Comparison of ENCODE assay signal across 8 cellular contexts in genomic region chr12:57240069-57240921, GRCh38. TPM values are rescaled to one million over a fixed set of nuclear protein-coding genes. Genes with fewer than 3 reads are reported as not detected.
A peak's percentile ranks its signal among the peaks of the same experiment; 100 is the strongest.
DNase-seq lines count a peak whose midpoint lies in the region; ATAC-seq, FAIRE-seq and TF ChIP-seq lines count a peak whose summit lies in the region.

No MANE protein-coding gene starts in this region.

- intact Hi-C loops in HepG2 (cut with micrococcal nuclease; ENCODE audit: unreplicated experiment): no loop called here

- H3K4me3 ChIP-seq in WI38 (ENCODE audit: low read depth, low read length) (peak overlapping the region; percentile 76), HepG2 (replicated peaks in 1 of 3; ENCODE audit: insufficient read depth in 1 of 3, low read depth in 2 of 3, low read length in 3 of 3) (peak overlapping the region; percentile 56 to 83 (median 56))

- ATAC-seq in HepG2: no peak
- ATAC-seq in GM21447 (IDR thresholded peaks at IDR 0.05; ENCODE audit: unreplicated experiment): no peak

- no peak overlapping the region for H2AFZ ChIP-seq in HepG2 (ENCODE audit: low read length)

- DNase-seq in NCI-H1436 (lab: John Stamatoyannopoulos, UW) (peak; percentile 46), NCI-H1436 treated with DMSO at 0.1 percent for 48 hours (lab: John Stamatoyannopoulos, UW) (no peak), NCI-H1694 (lab: John Stamatoyannopoulos, UW) (peak; percentile 69), cerebellar cortex (ENCODE audit: low spot score) (peak; percentile 86), HepG2 (ENCODE audit: low spot score) (no peak)
- DNase-seq in stimulated activated CD4-positive, alpha-beta T cell treated with anti-CD3 and anti-CD28 coated beads, TNF-alpha, amount 100 ng/mL, for 24 hours (ENCODE audit: low read depth in 3 of 3): peak; percentile 51 to 74 (median 61)

- FAIRE-seq in HepG2 (lab: Jason Lieb, UNC): no peak

- TF ChIP-seq RAD21 in HepG2 (CRISPR knock-in tag; IDR thresholded peaks at IDR 0.05): no peak

- 4% methylated on average over 38 of the region's 72 CpGs for WGBS in HepG2 (ENCODE audit: low lambda C conversion rate)

- no peak for TF ChIP-seq POLR2A in HepG2 (IDR thresholded peaks at IDR 0.05; ENCODE audit: insufficient read depth in 1 of 2, low read depth in 2 of 2, low read length in 2 of 2)

- TF ChIP-seq EP300 in HepG2 (IDR thresholded peaks at IDR 0.05; ENCODE audit: low read depth in 2 of 2, low read length in 2 of 2) (no peak), HepG2 (CRISPR knock-in tag; IDR thresholded peaks at IDR 0.05; ENCODE audit: borderline replicate concordance) (no peak)

- no peak for TF ChIP-seq CTCF in WI38 (IDR thresholded peaks at IDR 0.05; ENCODE audit: low read depth, low read length)
- TF ChIP-seq CTCF in HepG2 (CRISPR knock-in tag; IDR thresholded peaks at IDR 0.05): peak; percentile 8; the same call in 1 of the 2 replicates

- H3K9me3 ChIP-seq in HepG2 (ENCODE audit: low read length): no peaks in the 10 kb centered on the region

- CTCF ChIA-PET in HepG2 (lab: Yijun Ruan, JAX; ENCODE audit: low intra/inter-chr PET ratio, low total read pairs): interaction anchor here (4.9 to 11.7 kb wide), 2 partner anchors 14 to 27 kb away, joined by 87 to 308 read pairs; partner anchors contain the start of genes NXPH4 and SHMT2

- H3K27ac ChIP-seq in HepG2 (ENCODE audit: extremely low read length, insufficient read depth, low read length): no peak overlapping the region

- no peaks in the 10 kb centered on the region for H3K79me2 ChIP-seq in HepG2 (ENCODE audit: insufficient read depth, low read length)

- BruUV-seq in HepG2 (replicated peaks; lab: Mats Ljungman, UMichigan): no TSS peak

- peaks cover 19 to 55% of the 10 kb centered on the region in 2 experiments for H3K27me3 ChIP-seq in HepG2 (ENCODE audit: control insufficient read depth in 1 of 2, insufficient read depth in 2 of 2, low read length in 2 of 2)

- in situ Hi-C loops in HepG2 (cut with HindIII; ENCODE audit: extremely low pct_ligation_motif_present, low pct_unique_long_range_greater_than_20kb): no loop called here

- peak overlapping the region; percentile 10; the same call in 1 of the 2 replicates for H3K9ac ChIP-seq in HepG2 (ENCODE audit: insufficient read depth, low read depth, low read length)

- peaks cover 4% of the 10 kb centered on the region; the same call in 1 of the 2 replicates for H4K20me1 ChIP-seq in HepG2 (ENCODE audit: insufficient read depth, low read length)

- H3K36me3 ChIP-seq in HepG2 (replicated peaks in 1 of 2; ENCODE audit: control insufficient read depth in 1 of 2, insufficient read depth in 2 of 2, low read length in 2 of 2): no peaks in the 10 kb centered on the region

- peak overlapping the region; percentile 99 for H3K4me2 ChIP-seq in HepG2 (ENCODE audit: low read depth, low read length)

- H3K4me1 ChIP-seq in HepG2 (ENCODE audit: insufficient read depth, low read length): peaks cover 73% of the 10 kb centered on the region

- POLR2A ChIA-PET in HepG2 (lab: Yijun Ruan, JAX): interaction anchor here (0.9 to 8.9 kb wide), 4 partner anchors 10 to 112 kb away, joined by 3 to 116 read pairs (median 3); partner anchors contain the start of genes LRP1 and SHMT2

TF ChIP-seq in HepG2, 621 proteins besides CTCF, POLR2A, EP300 and RAD21 (continues in another document):
- TF ChIP-seq ZNF776 (CRISPR knock-in tag; IDR thresholded peaks at IDR 0.05) (no peak), TFDP2 (CRISPR knock-in tag; IDR thresholded peaks at IDR 0.05) (no peak), SOX5 (CRISPR knock-in tag; IDR thresholded peaks at IDR 0.05; ENCODE audit: borderline replicate concordance) (no peak), NCOA2 (CRISPR knock-in tag; IDR thresholded peaks at IDR 0.05) (no peak), NR3C1 (CRISPR knock-in tag; IDR thresholded peaks at IDR 0.05) (no peak)

RNA-seq across cellular contexts. Expression of gene STAC3, which starts 10.7 kb away (rescaled TPM):
- total RNA-seq in HepG2 (2016; rRNA removed; fragmentation: Illumina TruSeq; extraction: Trizol): 0.14 and 0.18 TPM in 2 replicates
- total RNA-seq in HepG2 (2016; cell fraction: cytosol; rRNA removed; fragmentation: Illumina TruSeq; extraction: Trizol; ENCODE audit: low read depth): not detected in 2 replicates
- 0.25 and 0.26 TPM in 2 replicates for total RNA-seq in HepG2 (2016; cell fraction: insoluble cytoplasmic fraction; rRNA removed; fragmentation: Illumina TruSeq; extraction: Trizol)
- total RNA-seq in HepG2 (2016; cell fraction: membrane; rRNA removed; fragmentation: Illumina TruSeq; extraction: Trizol): not detected in 2 replicates
- total RNA-seq in HepG2 (2016; cell fraction: nucleus; rRNA removed; fragmentation: Illumina TruSeq; extraction: Trizol): 0.34 and 0.62 TPM in 2 replicates
- 0.22 and 0.27 TPM in 2 replicates for polyA plus RNA-seq in HepG2 (2011; rRNA removed)
- 0.05 and 0.17 TPM in 2 replicates for polyA plus RNA-seq in HepG2 (2011; cell fraction: cytosol; rRNA removed)
- 1.3 TPM in 2 replicates for polyA plus RNA-seq in HepG2 (2011; cell fraction: nucleus; rRNA removed)
- polyA plus RNA-seq in HepG2 (2012): 0.34 and 0.49 TPM in 2 replicates
- 0.12 TPM in 1 of 2 replicates, not detected in the other for polyA plus RNA-seq in HepG2 (2016; cell fraction: cytosol; fragmentation: Illumina TruSeq; extraction: Trizol; ENCODE audit: low read depth)
- 0.19 and 0.38 TPM in 2 replicates for polyA plus RNA-seq in HepG2 (2016; cell fraction: insoluble cytoplasmic fraction; fragmentation: Illumina TruSeq; extraction: Trizol; ENCODE audit: low read depth)
- 0.18 TPM in 1 of 2 replicates, not detected in the other for polyA plus RNA-seq in HepG2 (2016; cell fraction: membrane; fragmentation: Illumina TruSeq; extraction: Trizol; ENCODE audit: low read depth)
- polyA plus RNA-seq in HepG2 (2016; cell fraction: nucleus; fragmentation: Illumina TruSeq; extraction: Trizol; ENCODE audit: insufficient read depth, low read depth): 1.4 and 2.4 TPM in 2 replicates
- 0.54 TPM in 1 of 2 replicates, not detected in the other for polyA minus RNA-seq in HepG2 (2011; rRNA and poly(A)+ RNA removed; ENCODE audit: low replicate concordance)
- not detected in 2 replicates for polyA minus RNA-seq in HepG2 (2011; cell fraction: cytosol; rRNA and poly(A)+ RNA removed)
- 0.99 and 1.3 TPM in 2 replicates for polyA minus RNA-seq in HepG2 (2011; cell fraction: nucleus; rRNA and poly(A)+ RNA removed)

RNA-seq across cellular contexts. Expression of gene SHMT2, which starts 10.8 kb away (rescaled TPM):
- 181 and 184 TPM in 2 replicates for total RNA-seq in HepG2 (2016; rRNA removed; fragmentation: Illumina TruSeq; extraction: Trizol)
- total RNA-seq in HepG2 (2016; cell fraction: cytosol; rRNA removed; fragmentation: Illumina TruSeq; extraction: Trizol; ENCODE audit: low read depth): 34.5 and 40.7 TPM in 2 replicates
- 185 and 193 TPM in 2 replicates for total RNA-seq in HepG2 (2016; cell fraction: insoluble cytoplasmic fraction; rRNA removed; fragmentation: Illumina TruSeq; extraction: Trizol)
- total RNA-seq in HepG2 (2016; cell fraction: membrane; rRNA removed; fragmentation: Illumina TruSeq; extraction: Trizol): 86.2 and 91.5 TPM in 2 replicates
- total RNA-seq in HepG2 (2016; cell fraction: nucleus; rRNA removed; fragmentation: Illumina TruSeq; extraction: Trizol): 87.0 and 104 TPM in 2 replicates
- polyA plus RNA-seq in HepG2 (2011; rRNA removed): 393 and 420 TPM in 2 replicates
- 388 and 543 TPM in 2 replicates for polyA plus RNA-seq in HepG2 (2011; cell fraction: cytosol; rRNA removed)
- polyA plus RNA-seq in HepG2 (2011; cell fraction: nucleus; rRNA removed): 527 and 559 TPM in 2 replicates
- polyA plus RNA-seq in HepG2 (2012): 193 and 317 TPM in 2 replicates
- polyA plus RNA-seq in HepG2 (2016; cell fraction: cytosol; fragmentation: Illumina TruSeq; extraction: Trizol; ENCODE audit: low read depth): 47.3 and 51.9 TPM in 2 replicates
- 228 and 257 TPM in 2 replicates for polyA plus RNA-seq in HepG2 (2016; cell fraction: insoluble cytoplasmic fraction; fragmentation: Illumina TruSeq; extraction: Trizol; ENCODE audit: low read depth)
- polyA plus RNA-seq in HepG2 (2016; cell fraction: membrane; fragmentation: Illumina TruSeq; extraction: Trizol; ENCODE audit: low read depth): 85.7 and 97.2 TPM in 2 replicates
- 161 and 174 TPM in 2 replicates for polyA plus RNA-seq in HepG2 (2016; cell fraction: nucleus; fragmentation: Illumina TruSeq; extraction: Trizol; ENCODE audit: insufficient read depth, low read depth)
- polyA minus RNA-seq in HepG2 (2011; rRNA and poly(A)+ RNA removed; ENCODE audit: low replicate concordance): 452 and 685 TPM in 2 replicates
- 216 and 224 TPM in 2 replicates for polyA minus RNA-seq in HepG2 (2011; cell fraction: cytosol; rRNA and poly(A)+ RNA removed)
- 130 and 151 TPM in 2 replicates for polyA minus RNA-seq in HepG2 (2011; cell fraction: nucleus; rRNA and poly(A)+ RNA removed)

RNA-seq across cellular contexts. Expression of gene NXPH4, which starts 23.7 kb away (rescaled TPM):
- not detected in 2 replicates for total RNA-seq in HepG2 (2016; rRNA removed; fragmentation: Illumina TruSeq; extraction: Trizol)
- total RNA-seq in HepG2 (2016; cell fraction: cytosol; rRNA removed; fragmentation: Illumina TruSeq; extraction: Trizol; ENCODE audit: low read depth): not detected in 2 replicates
- not detected in 2 replicates for total RNA-seq in HepG2 (2016; cell fraction: insoluble cytoplasmic fraction; rRNA removed; fragmentation: Illumina TruSeq; extraction: Trizol)
- not detected in 2 replicates for total RNA-seq in HepG2 (2016; cell fraction: membrane; rRNA removed; fragmentation: Illumina TruSeq; extraction: Trizol)
- not detected in 2 replicates for total RNA-seq in HepG2 (2016; cell fraction: nucleus; rRNA removed; fragmentation: Illumina TruSeq; extraction: Trizol)
- 0.13 and 0.24 TPM in 2 replicates for polyA plus RNA-seq in HepG2 (2011; rRNA removed)
- polyA plus RNA-seq in HepG2 (2011; cell fraction: cytosol; rRNA removed): 0.18 and 0.24 TPM in 2 replicates
- polyA plus RNA-seq in HepG2 (2011; cell fraction: nucleus; rRNA removed): 0.54 and 0.55 TPM in 2 replicates
- 1.9 and 2.5 TPM in 2 replicates for polyA plus RNA-seq in HepG2 (2012)
- not detected in 2 replicates for polyA plus RNA-seq in HepG2 (2016; cell fraction: cytosol; fragmentation: Illumina TruSeq; extraction: Trizol; ENCODE audit: low read depth)
- not detected in 2 replicates for polyA plus RNA-seq in HepG2 (2016; cell fraction: insoluble cytoplasmic fraction; fragmentation: Illumina TruSeq; extraction: Trizol; ENCODE audit: low read depth)
- not detected in 2 replicates for polyA plus RNA-seq in HepG2 (2016; cell fraction: membrane; fragmentation: Illumina TruSeq; extraction: Trizol; ENCODE audit: low read depth)
- polyA plus RNA-seq in HepG2 (2016; cell fraction: nucleus; fragmentation: Illumina TruSeq; extraction: Trizol; ENCODE audit: insufficient read depth, low read depth): not detected in 2 replicates
- polyA minus RNA-seq in HepG2 (2011; rRNA and poly(A)+ RNA removed; ENCODE audit: low replicate concordance): 0.30 and 2.2 TPM in 2 replicates
- polyA minus RNA-seq in HepG2 (2011; cell fraction: cytosol; rRNA and poly(A)+ RNA removed): not detected in 2 replicates
- polyA minus RNA-seq in HepG2 (2011; cell fraction: nucleus; rRNA and poly(A)+ RNA removed): 0.25 TPM in 1 of 2 replicates, not detected in the other

Comparison
In these comparisons a context has a peak if more than half of its experiments do, and no peak if none do; other contexts are left out.
1. DNase-seq: peak in NCI-H1436 (single experiment), NCI-H1694 (single experiment), cerebellar cortex (single experiment) and stimulated activated CD4-positive, alpha-beta T cell treated with anti-CD3 and anti-CD28 coated beads, TNF-alpha, amount 100 ng/mL, for 24 hours (3 of 3); none in NCI-H1436 treated with DMSO at 0.1 percent for 48 hours (single experiment) and HepG2 (single experiment).